In genomic region chr18:70418551-70419311, GRCh38 we compare ENCODE assay signal across 10 cellular contexts.
DNase-seq lines count a peak whose midpoint lies in the region; ATAC-seq and TF ChIP-seq lines count a peak whose summit lies in the region.
"Had no signal": no experiment of that assay in that cellular context is flagged by ENCODE, and none has a peak within 500 bp of the region (broad histone marks: within the 10 kb centered on the region; RNA-seq: fewer than 3 reads in every experiment).

No MANE protein-coding gene starts in this region.

- no peaks in the 10 kb centered on the region for H3K36me3 ChIP-seq in WERI-Rb-1

- DNase-seq in WERI-Rb-1 (peak; percentile 22), OCI-M2 (lab: John Stamatoyannopoulos, UW; ENCODE audit: unreplicated experiment) (no peak), Kasumi-1 (lab: John Stamatoyannopoulos, UW) (no peak), NCI-H1092 treated with DMSO at 0.1 percent for 48 hours (lab: John Stamatoyannopoulos, UW) (no peak)
- DNase-seq in stimulated activated naive CD4-positive, alpha-beta T cell treated with Interleukin-2 at 50 U/mL for 16 hours (lab: John Stamatoyannopoulos, UW), result no peak
- DNase-seq: kidney had no signal

- H3K9me3 ChIP-seq in WERI-Rb-1 (ENCODE audit: severe bottlenecking), result no peaks in the 10 kb centered on the region

- no peaks in the 10 kb centered on the region for H3K27me3 ChIP-seq in WERI-Rb-1 (ENCODE audit: insufficient read depth, low read depth, severe bottlenecking)

- TF ChIP-seq CTCF in WERI-Rb-1 (IDR thresholded peaks at IDR 0.05; ENCODE audit: low read depth, low read length), result no peak

- H3K4me3 ChIP-seq in WERI-Rb-1 (ENCODE audit: low read depth, low read length), result peak overlapping the region; percentile 19

- peak overlapping the region; percentile 74 for H3K27ac ChIP-seq in WERI-Rb-1

- ATAC-seq in GM18502 (IDR thresholded peaks at IDR 0.05; ENCODE audit: poor library complexity, unreplicated experiment), result peak; percentile 99
- peak; percentile 99 for ATAC-seq in GM19452 (IDR thresholded peaks at IDR 0.05; ENCODE audit: unreplicated experiment)
- peak; percentile 88 for ATAC-seq in HG02970 (IDR thresholded peaks at IDR 0.05; ENCODE audit: low FRiP score, unreplicated experiment)
- ATAC-seq: sciatic nerve had no signal
